28 cellular contexts compared by ENCODE assay signal in the genomic region with DNA sequence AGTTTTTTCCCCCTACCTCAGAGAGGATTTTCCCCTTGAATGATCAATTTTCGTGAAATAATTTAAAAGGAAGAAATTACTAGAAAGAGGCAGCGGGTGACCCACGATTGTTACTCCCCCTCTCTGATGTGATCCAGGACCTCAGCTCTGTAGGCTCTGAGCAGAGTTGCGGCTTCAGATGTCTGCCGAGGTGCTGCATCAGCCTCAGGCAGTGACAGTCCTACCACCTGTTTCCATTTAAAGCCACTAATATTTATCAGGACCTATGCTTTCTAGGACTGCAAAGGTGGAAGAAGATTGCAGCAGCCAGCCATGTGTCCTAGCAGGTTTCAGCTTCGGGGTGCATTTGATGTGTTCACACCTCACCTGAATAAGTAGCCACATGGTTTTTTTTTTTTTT.
"Had no signal": no experiment of that assay in that cellular context is flagged by ENCODE, and none has a peak within 500 bp of the region (broad histone marks: within the 10 kb centered on the region; RNA-seq: fewer than 3 reads in every experiment).

No MANE protein-coding gene starts in this region.

- ATAC-seq: natural killer cell; pancreas; psoas muscle; right cardiac atrium; right lobe of liver; stimulated activated effector memory CD8-positive, alpha-beta T cell treated with anti-CD3 and anti-CD28 coated beads, Interleukin-12 subunit alpha, Interleukin-12 subunit beta, amount 100 ng/mL, for 72 hours; stimulated activated naive B cell treated with anti-CD40 and anti-IgM and Interleukin-4, amounts not matched to agents 10 μg/mL and 1 μg/mL and 100 μg/mL, for 72 hours had no signal

- H3K4me3 Mint-ChIP-seq: natural killer cell; nephron progenitor cell; neural crest cell; stimulated activated effector memory CD8-positive, alpha-beta T cell treated with anti-CD3 and anti-CD28 coated beads, Interleukin-12 subunit alpha, Interleukin-12 subunit beta, amount 100 ng/mL, for 72 hours; stimulated activated naive B cell treated with anti-CD40 and anti-IgM and Interleukin-4, amounts not matched to agents 10 μg/mL and 1 μg/mL and 100 μg/mL, for 72 hours; stimulated activated naive CD8-positive, alpha-beta T cell treated with anti-CD3 and anti-CD28 coated beads, Interleukin-15, Interleukin-2, amounts not matched to agents 100 ng/mL and 50 ng/mL, for 24 hours had no signal

- H3K27ac ChIP-seq: neutrophil, pancreas, psoas muscle, right lobe of liver, sigmoid colon, stomach, thoracic aorta, thyroid gland, upper lobe of left lung, vagina had no signal

- H3K9me3 Mint-ChIP-seq: natural killer cell; nephron progenitor cell; neural crest cell; stimulated activated effector memory CD8-positive, alpha-beta T cell treated with anti-CD3 and anti-CD28 coated beads, Interleukin-12 subunit alpha, Interleukin-12 subunit beta, amount 100 ng/mL, for 72 hours; stimulated activated naive CD8-positive, alpha-beta T cell treated with anti-CD3 and anti-CD28 coated beads, Interleukin-15, Interleukin-2, amounts not matched to agents 100 ng/mL and 50 ng/mL, for 24 hours had no signal

- H3K27ac Mint-ChIP-seq: natural killer cell; nephron progenitor cell; progenitor cell of endocrine pancreas; stimulated activated effector memory CD8-positive, alpha-beta T cell treated with anti-CD3 and anti-CD28 coated beads, Interleukin-12 subunit alpha, Interleukin-12 subunit beta, amount 100 ng/mL, for 72 hours; stimulated activated naive B cell treated with anti-CD40 and anti-IgM and Interleukin-4, amounts not matched to agents 10 μg/mL and 1 μg/mL and 100 μg/mL, for 72 hours; stimulated activated naive CD8-positive, alpha-beta T cell treated with anti-CD3 and anti-CD28 coated beads, Interleukin-15, Interleukin-2, amounts not matched to agents 100 ng/mL and 50 ng/mL, for 24 hours had no signal

- H3K4me1 ChIP-seq: pancreas, right lobe of liver, upper lobe of left lung had no signal

- H3K27me3 ChIP-seq: neutrophil, pancreas, right lobe of liver, sigmoid colon, stomach, thyroid gland, tibial nerve, upper lobe of left lung, vagina had no signal

- DNase-seq: natural killer cell; nephron progenitor cell; nucleus accumbens; pancreas; posterior cingulate gyrus; psoas muscle; right cardiac atrium; right lobe of liver; small intestine; stimulated activated CD4-positive, alpha-beta T cell treated with anti-CD3 and anti-CD28 coated beads, Interleukin-15, amount 100 ng/mL, for 24 hours; stimulated activated CD4-positive, alpha-beta T cell treated with anti-CD3 and anti-CD28 coated beads, Interleukin-2, amount 100 ng/mL, for 24 hours; stimulated activated CD4-positive, alpha-beta T cell treated with anti-CD3 and anti-CD28 coated beads, Interleukin-2, amount 100 ng/mL, for 48 hours; stimulated activated CD4-positive, alpha-beta T cell treated with anti-CD3 and anti-CD28 coated beads, Interleukin-4, amount 100 ng/mL, for 24 hours; stimulated activated naive B cell treated with anti-CD40 and anti-IgM and Interleukin-4, amounts not matched to agents 10 μg/mL and 1 μg/mL and 100 μg/mL, for 72 hours; stimulated activated naive CD4-positive, alpha-beta T cell treated with Interleukin-2 at 50 U/mL for 16 hours; stomach; thyroid gland; trophoblast cell; upper lobe of left lung had no signal

- H3K4me3 ChIP-seq: pancreas, psoas muscle, right lobe of liver, sigmoid colon, stomach, thoracic aorta, thyroid gland, tibial nerve, upper lobe of left lung, vagina had no signal

- H3K36me3 Mint-ChIP-seq: natural killer cell; stimulated activated effector memory CD8-positive, alpha-beta T cell treated with anti-CD3 and anti-CD28 coated beads, Interleukin-12 subunit alpha, Interleukin-12 subunit beta, amount 100 ng/mL, for 72 hours; stimulated activated naive B cell treated with anti-CD40 and anti-IgM and Interleukin-4, amounts not matched to agents 10 μg/mL and 1 μg/mL and 100 μg/mL, for 72 hours had no signal

- H3K9me3 ChIP-seq: neutrophil, pancreas, psoas muscle, right lobe of liver, sigmoid colon, stomach, thoracic aorta, thyroid gland, tibial nerve, upper lobe of left lung, vagina had no signal

- H3K36me3 ChIP-seq: neutrophil, pancreas, right lobe of liver, sigmoid colon, stomach, thoracic aorta, thyroid gland, tibial nerve, upper lobe of left lung, vagina had no signal

- H3K4me1 Mint-ChIP-seq: natural killer cell; stimulated activated effector memory CD8-positive, alpha-beta T cell treated with anti-CD3 and anti-CD28 coated beads, Interleukin-12 subunit alpha, Interleukin-12 subunit beta, amount 100 ng/mL, for 72 hours; stimulated activated naive B cell treated with anti-CD40 and anti-IgM and Interleukin-4, amounts not matched to agents 10 μg/mL and 1 μg/mL and 100 μg/mL, for 72 hours had no signal
